8 cellular contexts compared by ENCODE assay signal in genomic region chr1:159889821-159890252, GRCh38. TPM values are rescaled to one million over a fixed set of nuclear protein-coding genes. Genes with fewer than 3 reads are reported as not detected.
DNase-seq lines count a peak whose midpoint lies in the region; ATAC-seq and TF ChIP-seq lines count a peak whose summit lies in the region.

No MANE protein-coding gene starts in this region.

- H3K9me3 ChIP-seq in T-helper 17 cell (ENCODE audit: control insufficient read depth, low read length, poor library complexity, severe bottlenecking): no peaks in the 10 kb centered on the region
- H3K9me3 ChIP-seq in heart left ventricle: no peaks in the 10 kb centered on the region
- H3K9me3 ChIP-seq in endodermal cell (ENCODE audit: control insufficient read depth, low read length): no peaks in the 10 kb centered on the region

- H3K27ac ChIP-seq in heart left ventricle (peak overlapping the region; percentile 51 to 85 (median 74)), endodermal cell (ENCODE audit: low read depth, low read length) (no peak overlapping the region)

- intact Hi-C loops in heart left ventricle (cut with DNase I): loop anchor here in 7 of 10 donors (2.0 to 10.0 kb wide), 10 partner anchors 35 to 728 kb away; partner anchors contain the start of genes DUSP23 (in 5 of the 7) and TAGLN2 (in 2 of the 7)

- TF ChIP-seq CTCF in heart left ventricle (IDR thresholded peaks at IDR 0.05) (no peak), endodermal cell (conservative IDR thresholded peaks at IDR 0.05) (no peak)

- H3K9ac ChIP-seq in endodermal cell (ENCODE audit: extremely low read depth, low read length, poor library complexity, severe bottlenecking): no peak overlapping the region

- peak overlapping the region; percentile 52 for H3K4me3 Mint-ChIP-seq in T-helper 17 cell
- no peak overlapping the region for H3K4me3 Mint-ChIP-seq in stimulated activated memory B cell treated with anti-CD40 and anti-IgM and Interleukin-4, amounts not matched to agents 10 μg/mL and 1 μg/mL and 100 μg/mL, for 72 hours
- no peak overlapping the region for H3K4me3 Mint-ChIP-seq in endodermal cell

- H3K27me3 ChIP-seq in heart left ventricle (no peaks in the 10 kb centered on the region), endodermal cell (ENCODE audit: control insufficient read depth, insufficient read depth, low read length, poor library complexity, severe bottlenecking) (peaks cover 13% of the 10 kb centered on the region)

- no peaks in the 10 kb centered on the region for H3K36me3 ChIP-seq in heart left ventricle
- no peaks in the 10 kb centered on the region for H3K36me3 ChIP-seq in endodermal cell (ENCODE audit: control insufficient read depth, insufficient read depth, low read length)

- TF ChIP-seq POLR2A in heart left ventricle (IDR thresholded peaks at IDR 0.05): peak in 1 of 2 donors; percentile 41

- H3K4me3 ChIP-seq in heart left ventricle: peak overlapping the region in 4 of 12 donors; percentile 4 to 34 (median 21)
- H3K4me3 ChIP-seq in endodermal cell (ENCODE audit: low read length): no peak overlapping the region

- H3K36me3 Mint-ChIP-seq in T-helper 17 cell (ENCODE audit: low read depth) (peaks cover 2% of the 10 kb centered on the region), endodermal cell (ENCODE audit: low read depth) (no peaks in the 10 kb centered on the region)
- H3K36me3 Mint-ChIP-seq in stimulated activated memory B cell treated with anti-CD40 and anti-IgM and Interleukin-4, amounts not matched to agents 10 μg/mL and 1 μg/mL and 100 μg/mL, for 72 hours: no peaks in the 10 kb centered on the region

- peak; percentile 88 for ATAC-seq in GM19463 (IDR thresholded peaks at IDR 0.05; ENCODE audit: unreplicated experiment)
- peak; percentile 94 for ATAC-seq in HG03442 (IDR thresholded peaks at IDR 0.05; ENCODE audit: unreplicated experiment)
- peak; percentile 49 for ATAC-seq in T-helper 17 cell
- ATAC-seq in heart left ventricle: peak; percentile 84 to 96 (median 93)
- ATAC-seq in stimulated activated memory B cell treated with anti-CD40 and anti-IgM and Interleukin-4, amounts not matched to agents 10 μg/mL and 1 μg/mL and 100 μg/mL, for 72 hours: peak; percentile 92

- peaks cover 0 to 35% (median 16%) of the 10 kb centered on the region in 12 donors for H3K4me1 ChIP-seq in heart left ventricle
- peaks cover 5% of the 10 kb centered on the region for H3K4me1 ChIP-seq in endodermal cell (ENCODE audit: control insufficient read depth, insufficient read depth, low read length)

- H3K9me3 Mint-ChIP-seq in stimulated activated memory B cell treated with anti-CD40 and anti-IgM and Interleukin-4, amounts not matched to agents 10 μg/mL and 1 μg/mL and 100 μg/mL, for 72 hours: no peaks in the 10 kb centered on the region
- H3K9me3 Mint-ChIP-seq in endodermal cell: no peaks in the 10 kb centered on the region

- WGBS in heart left ventricle, 4 donors: 33 to 49% (median 39%) methylated on average over 2 of the region's 2 CpGs
- WGBS in endodermal cell (ENCODE audit: insufficient coverage in 1 of 2, insufficient read length in 1 of 2), 2 experiments: 84 to 86% methylated on average over 1 to 2 of the region's 2 CpGs

- peak; percentile 99 for DNase-seq in EH (ENCODE audit: low read depth)
- no peak for DNase-seq in T-helper 17 cell
- peak in 4 of 5 donors; percentile 40 to 72 (median 64) for DNase-seq in heart left ventricle
- DNase-seq in endodermal cell: no peak
- no peak for DNase-seq in NCI-H510A treated with DMSO at 0.1 percent for 48 hours (lab: John Stamatoyannopoulos, UW)

- H3K4me1 Mint-ChIP-seq in T-helper 17 cell: peaks cover 22% of the 10 kb centered on the region
- peaks cover 23% of the 10 kb centered on the region for H3K4me1 Mint-ChIP-seq in stimulated activated memory B cell treated with anti-CD40 and anti-IgM and Interleukin-4, amounts not matched to agents 10 μg/mL and 1 μg/mL and 100 μg/mL, for 72 hours
- H3K4me1 Mint-ChIP-seq in endodermal cell: peaks cover 21% of the 10 kb centered on the region

- H3K27ac Mint-ChIP-seq in T-helper 17 cell (no peak overlapping the region), endodermal cell (no peak overlapping the region)
- peak overlapping the region; percentile 7 for H3K27ac Mint-ChIP-seq in stimulated activated memory B cell treated with anti-CD40 and anti-IgM and Interleukin-4, amounts not matched to agents 10 μg/mL and 1 μg/mL and 100 μg/mL, for 72 hours

- H3K27me3 Mint-ChIP-seq in T-helper 17 cell (peaks cover under 1% of the 10 kb centered on the region), endodermal cell (ENCODE audit: insufficient read depth) (peaks cover 9% of the 10 kb centered on the region)
- no peaks in the 10 kb centered on the region for H3K27me3 Mint-ChIP-seq in stimulated activated memory B cell treated with anti-CD40 and anti-IgM and Interleukin-4, amounts not matched to agents 10 μg/mL and 1 μg/mL and 100 μg/mL, for 72 hours

RNA-seq across cellular contexts. Expression of gene CFAP45, which starts 10.1 kb away (rescaled TPM):
- total RNA-seq in T-helper 17 cell (1 to 10 TPM; 4.6 to 6.3 TPM), heart left ventricle (1 to 10 TPM in 1 of 9 donors, under 1 TPM in 6, not detected in 2; 0.31 to 1.8 (median 0.62) TPM), endodermal cell (under 1 TPM; 0.49 to 0.55 TPM)
- polyA plus RNA-seq in heart left ventricle: 1 to 10 TPM in 1 of 2 donors, under 1 TPM in 1; 0.29 to 1.3 TPM
- polyA plus RNA-seq in endodermal cell (2013, experiment 1 of 2): 0.96 TPM
- 0.54 TPM for polyA plus RNA-seq in endodermal cell (2013, experiment 2 of 2)

RNA-seq across cellular contexts. Expression of gene VSIG8, which starts 27.4 kb away (rescaled TPM):
- total RNA-seq in T-helper 17 cell: not detected
- total RNA-seq in heart left ventricle: not detected
- polyA plus RNA-seq in heart left ventricle: under 1 TPM in 1 of 2 donors, not detected in 1; 0.27 TPM
- total RNA-seq in endodermal cell: not detected
- polyA plus RNA-seq in endodermal cell (2013, experiment 1 of 2): not detected
- not detected for polyA plus RNA-seq in endodermal cell (2013, experiment 2 of 2)

RNA-seq across cellular contexts. Expression of gene TAGLN2, which starts 35.5 kb away (rescaled TPM):
- total RNA-seq in T-helper 17 cell (100 to 1,000 TPM; 515 to 717 TPM), heart left ventricle (100 to 1,000 TPM in 5 of 9 donors, 10 to 100 TPM in 4; 84.3 to 246 (median 131) TPM), endodermal cell (100 to 1,000 TPM; 136 to 221 TPM)
- polyA plus RNA-seq in heart left ventricle: 100 to 1,000 TPM; 113 to 226 TPM
- 141 TPM for polyA plus RNA-seq in endodermal cell (2013, experiment 1 of 2)
- 179 TPM for polyA plus RNA-seq in endodermal cell (2013, experiment 2 of 2)

RNA-seq across cellular contexts. Expression of gene IGSF9, which starts 55.6 kb away (rescaled TPM):
- under 1 TPM in 1 of 2 donors, not detected in 1; 0.07 TPM for total RNA-seq in T-helper 17 cell
- total RNA-seq in heart left ventricle: 1 to 10 TPM in 1 of 9 donors, under 1 TPM in 3, not detected in 5; 0.10 to 4.8 (median 0.12) TPM
- polyA plus RNA-seq in heart left ventricle: under 1 TPM in 1 of 2 donors, not detected in 1; 0.06 TPM
- 1 to 10 TPM; 7.5 to 9.2 TPM for total RNA-seq in endodermal cell
- 34.7 TPM for polyA plus RNA-seq in endodermal cell (2013, experiment 1 of 2)
- 30.4 TPM for polyA plus RNA-seq in endodermal cell (2013, experiment 2 of 2)

Comparison
In these comparisons a context has a peak if more than half of its experiments do, and no peak if none do; other contexts are left out.
1. DNase-seq: peak in EH (single experiment) and heart left ventricle (4 of 5); none in T-helper 17 cell (0 of 3), endodermal cell (single experiment) and NCI-H510A treated with DMSO at 0.1 percent for 48 hours (single experiment).
2. Peak in every context shown above with its lines, with median percentiles within 50 percentile points of each other: ATAC-seq.